ENCODE assay signal across 8 cellular contexts in the genomic region with DNA sequence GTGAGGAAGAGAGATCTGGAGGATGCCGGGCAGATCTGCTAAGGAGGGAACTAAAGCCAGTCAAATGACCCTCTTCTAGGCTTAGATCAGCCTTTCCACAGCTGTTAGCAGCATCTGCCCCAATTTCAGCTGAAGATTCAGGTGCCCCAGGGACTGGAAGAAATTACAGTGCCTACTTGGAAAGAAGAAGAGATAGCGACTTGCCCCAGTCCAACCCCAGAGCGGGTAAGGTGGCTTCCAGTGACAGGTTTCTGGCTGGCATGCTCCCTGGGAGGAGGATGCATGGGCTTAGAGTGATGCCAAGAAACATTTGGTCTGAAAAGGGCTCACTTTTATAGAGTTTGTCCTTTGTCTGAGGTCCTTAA. TPM values are rescaled to one million over a fixed set of nuclear protein-coding genes. Genes with fewer than 3 reads are reported as not detected.
DNase-seq lines count a peak whose midpoint lies in the region; ATAC-seq and TF ChIP-seq lines count a peak whose summit lies in the region.

No MANE protein-coding gene starts in this region.

- H3K36me3 Mint-ChIP-seq in activated CD8-positive, alpha-beta memory T cell treated with anti-CD3 and anti-CD28 coated beads, Interleukin-2, amount 10 ng/mL, durations not matched to agents 7 days and 5 days, result peaks cover 3% of the 10 kb centered on the region
- H3K36me3 Mint-ChIP-seq in activated T-cell treated with anti-CD3 and anti-CD28 coated beads, Interleukin-2, amount 50 U/mL, for 72 hours (ENCODE audit: insufficient read depth in 2 of 2), result peaks cover 1 to 2% of the 10 kb centered on the region in 2 donors
- no peaks in the 10 kb centered on the region for H3K36me3 Mint-ChIP-seq in immature natural killer cell

- H3K27me3 Mint-ChIP-seq in activated CD8-positive, alpha-beta memory T cell treated with anti-CD3 and anti-CD28 coated beads, Interleukin-2, amount 10 ng/mL, durations not matched to agents 7 days and 5 days, result no peaks in the 10 kb centered on the region
- no peaks in the 10 kb centered on the region for H3K27me3 Mint-ChIP-seq in activated T-cell treated with anti-CD3 and anti-CD28 coated beads, Interleukin-2, amount 50 U/mL, for 72 hours (ENCODE audit: low read depth)
- peaks cover 0 to 7% (median 2%) of the 10 kb centered on the region in 3 donors for H3K27me3 Mint-ChIP-seq in immature natural killer cell (ENCODE audit: low read depth in 3 of 3)

- no peaks in the 10 kb centered on the region for H3K27me3 ChIP-seq in thoracic aorta (replicated peaks; ENCODE audit: insufficient read depth)

- CTCF ChIA-PET in activated CD8-positive, alpha-beta memory T cell treated with anti-CD3 and anti-CD28 coated beads, Interleukin-2, amount 10 ng/mL, durations not matched to agents 7 days and 5 days (lab: Charles Lee), result interaction anchor here (4.3 kb wide), 1 partner anchor 29 kb away, joined by 20 read pairs; no protein-coding TSS in a partner anchor

- H3K4me1 Mint-ChIP-seq in activated CD8-positive, alpha-beta memory T cell treated with anti-CD3 and anti-CD28 coated beads, Interleukin-2, amount 10 ng/mL, durations not matched to agents 7 days and 5 days, result peaks cover 46% of the 10 kb centered on the region
- H3K4me1 Mint-ChIP-seq in activated T-cell treated with anti-CD3 and anti-CD28 coated beads, Interleukin-2, amount 50 U/mL, for 72 hours (ENCODE audit: low read depth), result peaks cover 59% of the 10 kb centered on the region
- peaks cover 31 to 52% of the 10 kb centered on the region in 2 donors for H3K4me1 Mint-ChIP-seq in immature natural killer cell

- H3K27ac Mint-ChIP-seq in activated CD8-positive, alpha-beta memory T cell treated with anti-CD3 and anti-CD28 coated beads, Interleukin-2, amount 10 ng/mL, durations not matched to agents 7 days and 5 days, result peak overlapping the region; percentile 89
- H3K27ac Mint-ChIP-seq in activated T-cell treated with anti-CD3 and anti-CD28 coated beads, Interleukin-2, amount 50 U/mL, for 72 hours, result peak overlapping the region; percentile 95
- peak overlapping the region; percentile 91 to 98 (median 94) for H3K27ac Mint-ChIP-seq in immature natural killer cell

- H3K9me3 Mint-ChIP-seq in activated CD8-positive, alpha-beta memory T cell treated with anti-CD3 and anti-CD28 coated beads, Interleukin-2, amount 10 ng/mL, durations not matched to agents 7 days and 5 days (ENCODE audit: low read depth), result no peaks in the 10 kb centered on the region
- no peaks in the 10 kb centered on the region for H3K9me3 Mint-ChIP-seq in activated T-cell treated with anti-CD3 and anti-CD28 coated beads, Interleukin-2, amount 50 U/mL, for 72 hours
- H3K9me3 Mint-ChIP-seq in immature natural killer cell, result no peaks in the 10 kb centered on the region

- no peak for ATAC-seq in activated CD8-positive, alpha-beta memory T cell treated with anti-CD3 and anti-CD28 coated beads, Interleukin-2, amount 10 ng/mL, durations not matched to agents 7 days and 5 days
- no peak for ATAC-seq in activated T-cell treated with anti-CD3 and anti-CD28 coated beads, Interleukin-2, amount 50 U/mL, for 72 hours (replicated peaks in 1 of 2)
- ATAC-seq in thoracic aorta (ENCODE audit: insufficient number of reproducible peaks, low FRiP score, low read depth), result no peak

- H3K27ac ChIP-seq in thoracic aorta, result peak overlapping the region; percentile 49 to 59

- H3K36me3 ChIP-seq in thoracic aorta, result no peaks in the 10 kb centered on the region

- H3K4me3 Mint-ChIP-seq in activated CD8-positive, alpha-beta memory T cell treated with anti-CD3 and anti-CD28 coated beads, Interleukin-2, amount 10 ng/mL, durations not matched to agents 7 days and 5 days, result peak overlapping the region; percentile 90
- H3K4me3 Mint-ChIP-seq in activated T-cell treated with anti-CD3 and anti-CD28 coated beads, Interleukin-2, amount 50 U/mL, for 72 hours, result peak overlapping the region; percentile 96 to 100
- H3K4me3 Mint-ChIP-seq in immature natural killer cell, result peak overlapping the region; percentile 80 to 95 (median 87)

- no peak for DNase-seq in activated CD8-positive, alpha-beta memory T cell treated with anti-CD3 and anti-CD28 coated beads, Interleukin-2, amount 10 ng/mL, durations not matched to agents 7 days and 5 days
- no peak for DNase-seq in activated CD8-positive, alpha-beta memory T cell treated with anti-CD3 and anti-CD28 coated beads, Interleukin-2, amount 50 U/mL, for 48 hours
- peak in 1 of 2 donors; percentile 10 for DNase-seq in activated T-cell treated with anti-CD3 and anti-CD28 coated beads, Interleukin-2, amount 50 U/mL, for 72 hours
- DNase-seq in immature natural killer cell, result peak in 1 of 3 donors; percentile 3
- DNase-seq in thoracic aorta (ENCODE audit: low spot score), result no peak
- no peak for DNase-seq in NCI-H1930 (lab: John Stamatoyannopoulos, UW)
- DNase-seq in NCI-H1417 (lab: John Stamatoyannopoulos, UW), result no peak
- no peak for DNase-seq in NCI-H1694 treated with DMSO at 0.1 percent for 48 hours (lab: John Stamatoyannopoulos, UW)

- H3K4me1 ChIP-seq in thoracic aorta (ENCODE audit: control insufficient read depth in 1 of 2, low read depth in 2 of 2), result peaks cover 6 to 22% of the 10 kb centered on the region in 2 donors

- H3K9me3 ChIP-seq in thoracic aorta, result no peaks in the 10 kb centered on the region

- no peak for TF ChIP-seq CTCF in thoracic aorta (IDR thresholded peaks at IDR 0.05)

- peak overlapping the region; percentile 87 for H3K4me3 ChIP-seq in thoracic aorta

RNA-seq across cellular contexts. Expression of a gene that starts 0.6 kb away (rescaled TPM):
- total RNA-seq in activated CD8-positive, alpha-beta memory T cell treated with anti-CD3 and anti-CD28 coated beads, Interleukin-2, amount 10 ng/mL, durations not matched to agents 7 days and 5 days, result 10 to 100 TPM; 41.1 to 41.8 TPM
- 10 to 100 TPM; 68.6 to 77.2 TPM for total RNA-seq in activated T-cell treated with anti-CD3 and anti-CD28 coated beads, Interleukin-2, amount 50 U/mL, for 72 hours
- polyA plus RNA-seq in immature natural killer cell, result 10 to 100 TPM in 1 of 3 donors, 1 to 10 TPM in 2; 2.6 to 10.9 (median 3.4) TPM
- 10 to 100 TPM; 19.5 to 21.0 TPM for total RNA-seq in thoracic aorta

RNA-seq across cellular contexts. Expression of a gene that starts 22.6 kb away (rescaled TPM):
- total RNA-seq in activated CD8-positive, alpha-beta memory T cell treated with anti-CD3 and anti-CD28 coated beads, Interleukin-2, amount 10 ng/mL, durations not matched to agents 7 days and 5 days, result not detected
- 1 to 10 TPM; 1.6 to 2.6 TPM for total RNA-seq in activated T-cell treated with anti-CD3 and anti-CD28 coated beads, Interleukin-2, amount 50 U/mL, for 72 hours
- under 1 TPM in 1 of 3 donors, not detected in 2; 0.11 TPM for polyA plus RNA-seq in immature natural killer cell
- total RNA-seq in thoracic aorta, result not detected

RNA-seq across cellular contexts. Expression of a gene that starts 32.2 kb away (rescaled TPM):
- total RNA-seq in activated CD8-positive, alpha-beta memory T cell treated with anti-CD3 and anti-CD28 coated beads, Interleukin-2, amount 10 ng/mL, durations not matched to agents 7 days and 5 days, result under 1 TPM in 1 of 2 experiments, not detected in 1; 0.09 TPM
- under 1 TPM; 0.32 to 0.43 TPM for total RNA-seq in activated T-cell treated with anti-CD3 and anti-CD28 coated beads, Interleukin-2, amount 50 U/mL, for 72 hours
- not detected for polyA plus RNA-seq in immature natural killer cell
- total RNA-seq in thoracic aorta, result under 1 TPM; 0.54 to 0.63 TPM

RNA-seq across cellular contexts. Expression of a gene that starts 38.7 kb away (rescaled TPM):
- 10 to 100 TPM; 50.9 to 56.3 TPM for total RNA-seq in activated CD8-positive, alpha-beta memory T cell treated with anti-CD3 and anti-CD28 coated beads, Interleukin-2, amount 10 ng/mL, durations not matched to agents 7 days and 5 days
- total RNA-seq in activated T-cell treated with anti-CD3 and anti-CD28 coated beads, Interleukin-2, amount 50 U/mL, for 72 hours, result 10 to 100 TPM; 63.9 to 64.4 TPM
- polyA plus RNA-seq in immature natural killer cell, result 10 to 100 TPM; 73.7 to 92.2 (median 76.6) TPM
- 100 to 1,000 TPM in 1 of 2 donors, 10 to 100 TPM in 1; 92.2 to 160 TPM for total RNA-seq in thoracic aorta

RNA-seq across cellular contexts. Expression of a gene that starts 38.9 kb away (rescaled TPM):
- 10 to 100 TPM; 30.8 to 48.2 TPM for total RNA-seq in activated CD8-positive, alpha-beta memory T cell treated with anti-CD3 and anti-CD28 coated beads, Interleukin-2, amount 10 ng/mL, durations not matched to agents 7 days and 5 days
- 10 to 100 TPM; 39.1 to 42.4 TPM for total RNA-seq in activated T-cell treated with anti-CD3 and anti-CD28 coated beads, Interleukin-2, amount 50 U/mL, for 72 hours
- 10 to 100 TPM in 1 of 3 donors, 1 to 10 TPM in 2; 5.7 to 15.5 (median 7.3) TPM for polyA plus RNA-seq in immature natural killer cell
- total RNA-seq in thoracic aorta, result 10 to 100 TPM in 1 of 2 donors, 1 to 10 TPM in 1; 9.9 to 29.2 TPM
